In genomic region chrX:109928596-109929335, GRCh38 we compare ENCODE assay signal across 22 cellular contexts.
DNase-seq lines count a peak whose midpoint lies in the region; ATAC-seq, FAIRE-seq and TF ChIP-seq lines count a peak whose summit lies in the region.
"Had no signal": no experiment of that assay in that cellular context is flagged by ENCODE, and none has a peak within 500 bp of the region (broad histone marks: within the 10 kb centered on the region; RNA-seq: fewer than 3 reads in every experiment).

No MANE protein-coding gene starts in this region.

- intact Hi-C loops in left ventricle myocardium inferior (cut with micrococcal nuclease) (no loop called here), Right ventricle myocardium superior (cut with DNase I) (no loop called here), K562 (cut with micrococcal nuclease) (no loop called here)

- 51% methylated on average over 5 of the region's 6 CpGs for WGBS in K562 (ENCODE audit: insufficient coverage, low coverage, missing lambda C conversion rate)
- no CpG with 5 or more reads among the region's 6 CpGs for WGBS in trophoblast cell (ENCODE audit: extremely low coverage, insufficient coverage, insufficient read length)

- DNase-seq in left ventricle myocardium inferior (no peak), Right ventricle myocardium superior (no peak), K562 (ENCODE audit: extremely low read depth in 1 of 4, low spot score in 3 of 4) (no peak), trophoblast cell (no peak)
- no peak for DNase-seq in activated naive CD4-positive, alpha-beta T cell (lab: John Stamatoyannopoulos, UW)
- no peak for DNase-seq in activated naive CD4-positive, alpha-beta T cell treated with Interleukin-2 at 50 U/mL for 16 hours
- no peak for DNase-seq in activated T-cell treated with anti-CD3 and anti-CD28 coated beads, Interleukin-2, amount 50 U/mL, for 48 hours
- DNase-seq: AML-193; CD8-positive, alpha-beta T cell; GF-D8; GOT3; HCEC 1CT; KG1; NCI-H1092 treated with DMSO at 0.1 percent for 48 hours; NCI-H146; NCI-H2029 treated with DMSO at 0.1 percent for 48 hours; NCI-H226; NCI-H510A treated with DMSO at 0.1 percent for 48 hours; NCI-H748 treated with DMSO at 0.1 percent for 48 hours; Peyer's patch had no signal

- H3K9me3 ChIP-seq in left ventricle myocardium inferior (replicated peaks): no peaks in the 10 kb centered on the region
- no peaks in the 10 kb centered on the region; the same call in 1 of the 2 replicates for H3K9me3 ChIP-seq in K562 (replicated peaks; ENCODE audit: control insufficient read depth, insufficient read depth, low read depth, low read length)
- no peaks in the 10 kb centered on the region for H3K9me3 ChIP-seq in trophoblast cell (ENCODE audit: insufficient read depth, low read depth, low read length)
- H3K9me3 ChIP-seq: Peyer's patch, SJSA1 had no signal

- no peak for TF ChIP-seq POLR2A in K562 (conservative IDR thresholded peaks at IDR 0.05)

- H3K4me2 ChIP-seq in K562 (ENCODE audit: insufficient read depth, low read length): no peak overlapping the region
- H3K4me2 ChIP-seq in trophoblast cell (ENCODE audit: low read length): no peak overlapping the region

- peak overlapping the region; percentile 10 for H4K8ac ChIP-seq in trophoblast cell (ENCODE audit: low read depth, low read length)

- no TSS peak for BruUV-seq in K562 (replicated peaks; lab: Mats Ljungman, UMichigan)

- H3K4me1 ChIP-seq in left ventricle myocardium inferior (no peaks in the 10 kb centered on the region), K562 (replicated peaks in 1 of 2; ENCODE audit: control insufficient read depth in 2 of 2, insufficient read depth in 2 of 2, low read length in 2 of 2) (peaks cover 0 to 20% of the 10 kb centered on the region in 2 experiments; a peak in 3 of 5 replicates), trophoblast cell (ENCODE audit: control insufficient read depth in 1 of 2, insufficient read depth in 2 of 2, low read length in 2 of 2) (peaks cover 0 to 6% of the 10 kb centered on the region in 2 experiments)
- H3K4me1 ChIP-seq: Peyer's patch, SJSA1 had no signal

- no peaks in the 10 kb centered on the region for H3K79me1 ChIP-seq in trophoblast cell (ENCODE audit: low read length)

- no peak overlapping the region for H3K18ac ChIP-seq in trophoblast cell (ENCODE audit: low read length)

- POLR2A ChIA-PET in K562 (lab: Yijun Ruan, JAX): interaction anchor here (1.0 kb wide), 1 partner anchor 77 kb away, joined by 3 read pairs; no protein-coding TSS in a partner anchor

- H3K4ac ChIP-seq in trophoblast cell (ENCODE audit: low read depth, low read length): no peak overlapping the region

- H2AFZ ChIP-seq in K562 (ENCODE audit: low read depth, low read length): peak overlapping the region; percentile 68
- no peak overlapping the region for H2AFZ ChIP-seq in trophoblast cell (ENCODE audit: insufficient read depth, low read length, poor library complexity)

- H3K4me3 ChIP-seq in left ventricle myocardium inferior (no peak overlapping the region), K562 (no peak overlapping the region), trophoblast cell (ENCODE audit: low read depth, low read length) (no peak overlapping the region)
- H3K4me3 ChIP-seq: Peyer's patch, SJSA1 had no signal

- TF ChIP-seq CTCF in left ventricle myocardium inferior (IDR thresholded peaks at IDR 0.05; ENCODE audit: borderline replicate concordance) (no peak), K562 (IDR thresholded peaks at IDR 0.05 in 2 of 3, conservative IDR thresholded peaks at IDR 0.05 in 1 of 3; ENCODE audit: insufficient read depth in 2 of 3, low read depth in 1 of 3, low read length in 3 of 3) (no peak)

- H2AK5ac ChIP-seq in trophoblast cell (ENCODE audit: low read length): no peak overlapping the region

- ATAC-seq in Right ventricle myocardium superior (ENCODE audit: poor library complexity): no peak
- ATAC-seq in K562: peak; percentile 32; the same call in 2 of the 3 replicates
- ATAC-seq: CD8-positive, alpha-beta T cell had no signal

- H3K9ac ChIP-seq in K562 (ENCODE audit: insufficient read depth in 1 of 2, low read depth in 2 of 2, low read length in 2 of 2) (no peak overlapping the region), trophoblast cell (ENCODE audit: low read length) (no peak overlapping the region)

- no peak for TF ChIP-seq RAD21 in K562 (CRISPR knock-in tag; conservative IDR thresholded peaks at IDR 0.05 in 1 of 2, IDR thresholded peaks at IDR 0.05 in 1 of 2)

- H2BK5ac ChIP-seq in trophoblast cell (ENCODE audit: low read depth, low read length, poor library complexity): no peak overlapping the region

- no peaks in the 10 kb centered on the region for H3K36me3 ChIP-seq in left ventricle myocardium inferior
- no peaks in the 10 kb centered on the region for H3K36me3 ChIP-seq in K562 (ENCODE audit: control insufficient read depth, insufficient read depth, low read length)
- H3K36me3 ChIP-seq in trophoblast cell (ENCODE audit: control insufficient read depth in 1 of 2, insufficient read depth in 2 of 2, low read length in 2 of 2): no peaks in the 10 kb centered on the region
- H3K36me3 ChIP-seq: Peyer's patch, SJSA1 had no signal

- H4K20me1 ChIP-seq in K562 (replicated peaks; ENCODE audit: control insufficient read depth, insufficient read depth, low read length): no peaks in the 10 kb centered on the region

- TF ChIP-seq EP300 in K562 (IDR thresholded peaks at IDR 0.05; ENCODE audit: low read length): no peak

- H3K14ac ChIP-seq in trophoblast cell (ENCODE audit: low read length): no peak overlapping the region

- no peaks in the 10 kb centered on the region for H3K9me1 ChIP-seq in K562 (ENCODE audit: control insufficient read depth, insufficient read depth, low read length)

- H2BK120ac ChIP-seq in trophoblast cell (ENCODE audit: insufficient read depth, low read length, poor library complexity): peak overlapping the region; percentile 22

- H3K27me3 ChIP-seq in left ventricle myocardium inferior (ENCODE audit: low read depth): no peaks in the 10 kb centered on the region
- no peaks in the 10 kb centered on the region for H3K27me3 ChIP-seq in K562 (ENCODE audit: control insufficient read depth in 2 of 2, insufficient read depth in 2 of 2, low read length in 2 of 2)
- H3K27me3 ChIP-seq in trophoblast cell (ENCODE audit: insufficient read depth, low read length): no peaks in the 10 kb centered on the region
- H3K27me3 ChIP-seq: Peyer's patch, SJSA1 had no signal

- H3K27ac ChIP-seq in left ventricle myocardium inferior (replicated peaks) (peak overlapping the region; percentile 88), K562 (ENCODE audit: extremely low read depth, low read depth, low read length) (no peak overlapping the region), trophoblast cell (ENCODE audit: low read depth, low read length) (no peak overlapping the region)
- H3K27ac ChIP-seq: Peyer's patch, SJSA1 had no signal

- H4K12ac ChIP-seq in trophoblast cell (ENCODE audit: low read depth, low read length): no peak overlapping the region

- peak overlapping the region; percentile 55 for H4K91ac ChIP-seq in trophoblast cell (ENCODE audit: low read depth, low read length)

- H3K23ac ChIP-seq in trophoblast cell (ENCODE audit: low read length): no peak overlapping the region

- CTCF ChIA-PET in K562 (lab: Yijun Ruan, JAX; ENCODE audit: low intra/inter-chr PET ratio): no interaction called here

- no peak for FAIRE-seq in K562 (lab: Jason Lieb, UNC)
- FAIRE-seq: GM19239 had no signal

- H3K79me2 ChIP-seq in K562 (ENCODE audit: control insufficient read depth, insufficient read depth, low read length) (no peaks in the 10 kb centered on the region), trophoblast cell (ENCODE audit: control insufficient read depth, insufficient read depth, low read length, poor library complexity) (no peaks in the 10 kb centered on the region)

- peak overlapping the region; percentile 31 for H2BK12ac ChIP-seq in trophoblast cell (ENCODE audit: low read length)

- in situ Hi-C loops in K562 (cut with MboI): no loop called here

TF ChIP-seq in K562, 482 proteins besides CTCF, POLR2A, EP300 and RAD21:
- TF ChIP-seq BRCA1 (IDR thresholded peaks at IDR 0.05): no peak
- TF ChIP-seq BRCA1 (CRISPR knock-in tag; IDR thresholded peaks at IDR 0.05): no peak
- no peak for TF ChIP-seq MYNN (IDR thresholded peaks at IDR 0.05)
- TF ChIP-seq MYNN (CRISPR knock-in tag; IDR thresholded peaks at IDR 0.05): no peak
- TF ChIP-seq, protein P1, sequence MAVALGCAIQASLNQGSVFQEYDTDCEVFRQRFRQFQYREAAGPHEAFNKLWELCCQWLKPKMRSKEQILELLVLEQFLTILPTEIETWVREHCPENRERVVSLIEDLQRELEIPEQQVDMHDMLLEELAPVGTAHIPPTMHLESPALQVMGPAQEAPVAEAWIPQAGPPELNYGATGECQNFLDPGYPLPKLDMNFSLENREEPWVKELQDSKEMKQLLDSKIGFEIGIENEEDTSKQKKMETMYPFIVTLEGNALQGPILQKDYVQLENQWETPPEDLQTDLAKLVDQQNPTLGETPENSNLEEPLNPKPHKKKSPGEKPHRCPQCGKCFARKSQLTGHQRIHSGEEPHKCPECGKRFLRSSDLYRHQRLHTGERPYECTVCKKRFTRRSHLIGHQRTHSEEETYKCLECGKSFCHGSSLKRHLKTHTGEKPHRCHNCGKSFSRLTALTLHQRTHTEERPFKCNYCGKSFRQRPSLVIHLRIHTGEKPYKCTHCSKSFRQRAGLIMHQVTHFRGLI (CRISPR knock-in tag; IDR thresholded peaks at IDR 0.05): no peak
